In the genomic region with DNA sequence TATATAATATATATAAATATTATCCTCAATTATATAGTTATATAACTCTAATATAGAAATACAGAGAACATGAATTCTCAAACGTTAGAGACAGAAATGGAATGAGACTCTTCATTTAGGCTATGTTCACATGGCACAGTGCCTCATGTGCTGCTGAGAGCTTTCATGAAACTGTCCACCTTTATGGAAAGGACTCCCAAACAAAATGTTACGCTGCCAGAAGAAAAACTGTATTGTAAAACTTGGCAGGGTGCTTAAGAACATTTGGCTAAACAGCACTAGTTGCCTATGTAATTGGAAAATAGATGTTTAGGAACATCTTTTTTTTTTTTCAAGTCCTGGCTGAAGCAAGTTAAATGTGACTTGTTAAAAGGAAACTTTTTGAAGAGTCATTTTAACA, we compare ENCODE assay signal across 24 cellular contexts.
"Had no signal": no experiment of that assay in that cellular context is flagged by ENCODE, and none has a peak within 500 bp of the region (broad histone marks: within the 10 kb centered on the region; RNA-seq: fewer than 3 reads in every experiment).

No MANE protein-coding gene starts in this region.

- DNase-seq: effector memory CD4-positive, alpha-beta T cell; foreskin melanocyte; glutamatergic neuron; heart right ventricle; hippocampal formation; kidney glomerular epithelial cell; left colon; left ventricle myocardium superior; lower lobe of right lung; naive thymus-derived CD8-positive, alpha-beta T cell; nephron progenitor cell; nucleus accumbens; sigmoid colon; stimulated activated CD4-positive, alpha-beta T cell treated with anti-CD3 and anti-CD28 coated beads, Interleukin-2, amount 100 ng/mL, for 24 hours; stimulated activated CD4-positive, alpha-beta T cell treated with anti-CD3 and anti-CD28 coated beads, Interleukin-4, amount 100 ng/mL, for 24 hours; stimulated activated naive CD4-positive, alpha-beta T cell treated with Interleukin-2 at 50 U/mL for 16 hours; stomach; thyroid gland; trophoblast cell had no signal

- H3K4me1 ChIP-seq: esophagus muscularis mucosa, heart right ventricle, lower lobe of right lung, prostate gland, right atrium auricular region, sigmoid colon, stomach, thyroid gland, vagina had no signal

- H3K27me3 ChIP-seq: esophagus muscularis mucosa, heart right ventricle, right atrium auricular region, sigmoid colon, stomach, thyroid gland, vagina had no signal

- H3K36me3 ChIP-seq: esophagus muscularis mucosa, heart right ventricle, lower lobe of right lung, prostate gland, right atrium auricular region, sigmoid colon, stomach, thyroid gland, vagina had no signal

- H3K9me3 ChIP-seq: esophagus muscularis mucosa, heart right ventricle, lower lobe of right lung, prostate gland, right atrium auricular region, sigmoid colon, stomach, thyroid gland, vagina had no signal

- ATAC-seq: heart right ventricle; left colon; left ventricle myocardium superior; lower lobe of right lung; naive thymus-derived CD8-positive, alpha-beta T cell; stimulated activated effector memory CD8-positive, alpha-beta T cell treated with anti-CD3 and anti-CD28 coated beads, Interleukin-12 subunit alpha, Interleukin-12 subunit beta, amount 100 ng/mL, for 72 hours had no signal

- H3K4me3 ChIP-seq: esophagus muscularis mucosa, heart right ventricle, lower lobe of right lung, prostate gland, right atrium auricular region, sigmoid colon, stomach, thyroid gland, vagina had no signal
